ENCODE assay signal across 38 cellular contexts in the genomic region with DNA sequence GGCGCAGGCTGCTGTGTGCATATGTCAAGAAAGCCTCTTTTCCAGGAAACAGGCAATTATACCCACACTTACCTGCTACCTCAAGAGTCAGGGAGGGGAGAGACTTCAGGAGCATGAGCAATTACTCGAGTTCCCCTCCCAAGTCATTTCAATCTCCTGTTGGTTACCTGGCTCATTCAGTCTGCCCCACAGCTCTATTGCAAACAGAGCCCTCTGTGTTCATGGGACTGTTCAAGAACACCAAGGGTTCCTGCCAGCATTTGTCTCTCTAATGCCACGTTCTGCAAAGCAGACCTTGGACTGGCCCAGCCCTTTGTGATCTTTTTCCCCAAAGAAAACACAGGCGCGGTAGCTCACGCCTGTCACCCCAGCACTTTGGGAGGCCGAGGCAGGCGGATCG.
"Had no signal": no experiment of that assay in that cellular context is flagged by ENCODE, and none has a peak within 500 bp of the region (broad histone marks: within the 10 kb centered on the region; RNA-seq: fewer than 3 reads in every experiment).

No MANE protein-coding gene starts in this region.

- H3K27ac ChIP-seq: ascending aorta, cardiac muscle cell, VCaP had no signal

- FAIRE-seq: bronchial epithelial cell, TTC549 had no signal

- H3K27me3 Mint-ChIP-seq: activated B cell treated with CpG ODN at 0.5 μM for 24 hours; activated CD4-positive, alpha-beta memory T cell treated with anti-CD3 and anti-CD28 coated beads, Interleukin-2, amount 10 ng/mL, durations not matched to agents 7 days and 5 days; activated CD4-positive, alpha-beta T cell treated with anti-CD3 and anti-CD28 coated beads for 36 hours; activated CD4-positive, alpha-beta T cell treated with anti-CD3 and anti-CD28 coated beads, Interleukin-2, amount 10 ng/mL, durations not matched to agents 7 days and 5 days; activated CD8-positive, alpha-beta memory T cell treated with anti-CD3 and anti-CD28 coated beads, Interleukin-2, amount 10 ng/mL, durations not matched to agents 7 days and 5 days; activated naive CD4-positive, alpha-beta T cell treated with anti-CD3 and anti-CD28 coated beads, Interleukin-2, amount 10 ng/mL, durations not matched to agents 7 days and 5 days; activated naive CD4-positive, alpha-beta T cell treated with anti-CD3 and anti-CD28 coated beads, Interleukin-2, amount 50 U/mL, for 24 hours; activated naive CD8-positive, alpha-beta T cell; activated naive CD8-positive, alpha-beta T cell treated with anti-CD3 and anti-CD28 coated beads, Interleukin-2, amount 10 ng/mL, durations not matched to agents 7 days and 5 days; activated naive CD8-positive, alpha-beta T cell treated with anti-CD3 and anti-CD28 coated beads, Interleukin-2, amount 50 U/mL, for 24 hours; activated T-cell treated with anti-CD3 and anti-CD28 coated beads, Interleukin-2, amount 50 U/mL, for 24 hours; brain; central memory CD8-positive, alpha-beta T cell had no signal

- H3K4me1 ChIP-seq: ascending aorta had no signal

- ATAC-seq: activated CD4-positive, alpha-beta T cell treated with anti-CD3 and anti-CD28 coated beads for 36 hours; activated CD8-positive, alpha-beta memory T cell treated with anti-CD3 and anti-CD28 coated beads, Interleukin-2, amount 10 ng/mL, durations not matched to agents 7 days and 5 days; activated CD8-positive, alpha-beta T cell treated with anti-CD3 and anti-CD28 coated beads, Interleukin-2, amount 10 ng/mL, durations not matched to agents 7 days and 5 days; activated naive CD8-positive, alpha-beta T cell treated with anti-CD3 and anti-CD28 coated beads, Interleukin-2, amount 50 U/mL, for 24 hours had no signal

- H3K27me3 ChIP-seq: ascending aorta, cardiac muscle cell had no signal

- H3K4me1 Mint-ChIP-seq: activated B cell treated with CpG ODN at 0.5 μM for 24 hours; activated CD4-positive, alpha-beta memory T cell treated with anti-CD3 and anti-CD28 coated beads, Interleukin-2, amount 10 ng/mL, durations not matched to agents 7 days and 5 days; activated CD4-positive, alpha-beta T cell treated with anti-CD3 and anti-CD28 coated beads for 36 hours; activated CD4-positive, alpha-beta T cell treated with anti-CD3 and anti-CD28 coated beads, Interleukin-2, amount 10 ng/mL, durations not matched to agents 7 days and 5 days; activated CD8-positive, alpha-beta memory T cell treated with anti-CD3 and anti-CD28 coated beads, Interleukin-2, amount 10 ng/mL, durations not matched to agents 7 days and 5 days; activated naive CD4-positive, alpha-beta T cell treated with anti-CD3 and anti-CD28 coated beads, Interleukin-2, amount 10 ng/mL, durations not matched to agents 7 days and 5 days; activated naive CD8-positive, alpha-beta T cell treated with anti-CD3 and anti-CD28 coated beads, Interleukin-2, amount 50 U/mL, for 24 hours; brain had no signal

- H3K4me3 ChIP-seq: ascending aorta, cardiac muscle cell had no signal

- H3K27ac Mint-ChIP-seq: activated B cell treated with CpG ODN at 0.5 μM for 24 hours; activated CD4-positive, alpha-beta memory T cell treated with anti-CD3 and anti-CD28 coated beads, Interleukin-2, amount 10 ng/mL, durations not matched to agents 7 days and 5 days; activated CD4-positive, alpha-beta T cell treated with anti-CD3 and anti-CD28 coated beads for 36 hours; activated CD4-positive, alpha-beta T cell treated with anti-CD3 and anti-CD28 coated beads, Interleukin-2, amount 10 ng/mL, durations not matched to agents 7 days and 5 days; activated CD8-positive, alpha-beta memory T cell treated with anti-CD3 and anti-CD28 coated beads, Interleukin-2, amount 10 ng/mL, durations not matched to agents 7 days and 5 days; activated CD8-positive, alpha-beta T cell treated with anti-CD3 and anti-CD28 coated beads, Interleukin-2, amount 10 ng/mL, durations not matched to agents 7 days and 5 days; activated naive CD4-positive, alpha-beta T cell treated with anti-CD3 and anti-CD28 coated beads, Interleukin-2, amount 10 ng/mL, durations not matched to agents 7 days and 5 days; activated naive CD4-positive, alpha-beta T cell treated with anti-CD3 and anti-CD28 coated beads, Interleukin-2, amount 50 U/mL, for 24 hours; activated naive CD8-positive, alpha-beta T cell; activated naive CD8-positive, alpha-beta T cell treated with anti-CD3 and anti-CD28 coated beads, Interleukin-2, amount 10 ng/mL, durations not matched to agents 7 days and 5 days; activated naive CD8-positive, alpha-beta T cell treated with anti-CD3 and anti-CD28 coated beads, Interleukin-2, amount 50 U/mL, for 24 hours; activated T-cell treated with anti-CD3 and anti-CD28 coated beads, Interleukin-2, amount 50 U/mL, for 24 hours; activated T-helper 2 cell treated with anti-CD3 and anti-CD28 coated beads, Interferon-gamma antibody, Interleukin-2, Interleukin-4, amounts not matched to agents 10 μg/mL and 5 μg/mL and 100 μg/mL, durations not matched to agents 14 hours and 24 hours and 36 hours; T-helper 1 cell treated with Interleukin-12 subunit alpha and Interleukin-12 subunit beta and Interleukin-4 antibody, amounts not matched to agents 30 μg/mL and 1 μg/mL, for 36 hours; T-helper 2 cell treated with Interferon-gamma antibody and Interleukin-4, amounts not matched to agents 5 μg/mL and 100 μg/mL, for 36 hours had no signal

- H3K36me3 ChIP-seq: cardiac muscle cell had no signal

- H3K4me3 Mint-ChIP-seq: activated B cell treated with CpG ODN at 0.5 μM for 24 hours; activated CD4-positive, alpha-beta memory T cell treated with anti-CD3 and anti-CD28 coated beads, Interleukin-2, amount 10 ng/mL, durations not matched to agents 7 days and 5 days; activated CD4-positive, alpha-beta T cell treated with anti-CD3 and anti-CD28 coated beads for 36 hours; activated CD4-positive, alpha-beta T cell treated with anti-CD3 and anti-CD28 coated beads, Interleukin-2, amount 10 ng/mL, durations not matched to agents 7 days and 5 days; activated CD8-positive, alpha-beta memory T cell treated with anti-CD3 and anti-CD28 coated beads, Interleukin-2, amount 10 ng/mL, durations not matched to agents 7 days and 5 days; activated CD8-positive, alpha-beta T cell treated with anti-CD3 and anti-CD28 coated beads, Interleukin-2, amount 10 ng/mL, durations not matched to agents 7 days and 5 days; activated naive CD4-positive, alpha-beta T cell treated with anti-CD3 and anti-CD28 coated beads, Interleukin-2, amount 10 ng/mL, durations not matched to agents 7 days and 5 days; activated naive CD4-positive, alpha-beta T cell treated with anti-CD3 and anti-CD28 coated beads, Interleukin-2, amount 50 U/mL, for 24 hours; activated naive CD8-positive, alpha-beta T cell; activated naive CD8-positive, alpha-beta T cell treated with anti-CD3 and anti-CD28 coated beads, Interleukin-2, amount 10 ng/mL, durations not matched to agents 7 days and 5 days; activated naive CD8-positive, alpha-beta T cell treated with anti-CD3 and anti-CD28 coated beads, Interleukin-2, amount 50 U/mL, for 24 hours; activated T-cell treated with anti-CD3 and anti-CD28 coated beads, Interleukin-2, amount 50 U/mL, for 24 hours; brain; central memory CD8-positive, alpha-beta T cell; T-helper 1 cell treated with Interleukin-12 subunit alpha and Interleukin-12 subunit beta and Interleukin-4 antibody, amounts not matched to agents 30 μg/mL and 1 μg/mL, for 36 hours; T-helper 2 cell treated with Interferon-gamma antibody and Interleukin-4, amounts not matched to agents 5 μg/mL and 100 μg/mL, for 36 hours had no signal

- DNase-seq: activated B cell treated with CpG ODN at 0.5 μM for 24 hours; activated CD4-positive, alpha-beta memory T cell treated with anti-CD3 and anti-CD28 coated beads, Interleukin-2, amount 10 ng/mL, durations not matched to agents 7 days and 5 days; activated CD4-positive, alpha-beta T cell treated with anti-CD3 and anti-CD28 coated beads for 1 hour; activated CD4-positive, alpha-beta T cell treated with anti-CD3 and anti-CD28 coated beads for 36 hours; activated CD4-positive, alpha-beta T cell treated with anti-CD3 and anti-CD28 coated beads for 48 hours; activated CD4-positive, alpha-beta T cell treated with anti-CD3 and anti-CD28 coated beads, Interleukin-2, amount 10 ng/mL, durations not matched to agents 7 days and 5 days; activated CD4-positive, alpha-beta T cell treated with anti-CD3 and anti-CD28 coated beads, Interleukin-2, amount 50 U/mL, for 48 hours; activated CD8-positive, alpha-beta memory T cell treated with anti-CD3 and anti-CD28 coated beads for 24 hours; activated CD8-positive, alpha-beta memory T cell treated with anti-CD3 and anti-CD28 coated beads, Interleukin-2, amount 10 ng/mL, durations not matched to agents 7 days and 5 days; activated CD8-positive, alpha-beta memory T cell treated with anti-CD3 and anti-CD28 coated beads, Interleukin-2, amount 50 U/mL, for 48 hours; activated CD8-positive, alpha-beta T cell treated with anti-CD3 and anti-CD28 coated beads, Interleukin-2, amount 10 ng/mL, durations not matched to agents 7 days and 5 days; activated effector memory CD4-positive, alpha-beta T cell treated with Interleukin-2 at 50 U/mL for 16 hours; activated gamma-delta T cell; activated naive CD4-positive, alpha-beta T cell treated with anti-CD3 and anti-CD28 coated beads, Interleukin-2, amount 10 ng/mL, durations not matched to agents 7 days and 5 days; activated naive CD4-positive, alpha-beta T cell treated with Interleukin-2 at 50 U/mL for 16 hours; activated naive CD8-positive, alpha-beta T cell treated with anti-CD3 and anti-CD28 coated beads, Interleukin-2, amount 10 ng/mL, durations not matched to agents 7 days and 5 days; activated naive CD8-positive, alpha-beta T cell treated with anti-CD3 and anti-CD28 coated beads, Interleukin-2, amount 50 U/mL, for 24 hours; activated T-cell treated with anti-CD3 and anti-CD28 coated beads, Interleukin-2, amount 50 U/mL, for 24 hours; activated T-cell treated with anti-CD3 and anti-CD28 coated beads, Interleukin-2, amount 50 U/mL, for 48 hours; amygdala; anterior cingulate cortex; caudate nucleus; cerebellar nuclear complex; T-helper 1 cell; T-helper 2 cell; T-helper 9 cell had no signal
